In genomic region chrY:13986373-13986772, GRCh38 we compare ENCODE assay signal across 2 cellular contexts. TPM values are rescaled to one million over a fixed set of nuclear protein-coding genes. Genes with fewer than 3 reads are reported as not detected.
"Had no signal": no experiment of that assay in that cellular context is flagged by ENCODE, and none has a peak within 500 bp of the region (broad histone marks: within the 10 kb centered on the region; RNA-seq: fewer than 3 reads in every experiment).

Gene VCY, minus strand, starts transcription at chrY:13986473. Its CDS starts 33 bp downstream, at chrY:13986440.

RNA-seq across cellular contexts. Expression of gene VCY, which starts in this region (rescaled TPM):
- total RNA-seq: G401, GM12878 had no signal
- polyA plus RNA-seq: GM12878 had no signal
